In genomic region chr5:141823056-141823455, GRCh38 we compare ENCODE assay signal across 1 cellular context.
TF ChIP-seq lines count a peak whose summit lies in the region.

No MANE protein-coding gene starts in this region.

TF ChIP-seq in IMR-90, 13 proteins besides CTCF, POLR2A, EP300 and RAD21:
- TF ChIP-seq RCOR1 (IDR thresholded peaks at IDR 0.05; ENCODE audit: insufficient replicate concordance, low read length) (no peak), NFE2L2 (IDR thresholded peaks at IDR 0.05; ENCODE audit: low read depth, low read length) (no peak), USF2 (IDR thresholded peaks at IDR 0.05; ENCODE audit: low read depth, low read length) (no peak), BHLHE40 (IDR thresholded peaks at IDR 0.05; ENCODE audit: low read depth, low read length) (no peak), RFX5 (IDR thresholded peaks at IDR 0.05; ENCODE audit: low read depth, low read length) (no peak), MXI1 (IDR thresholded peaks at IDR 0.05; ENCODE audit: borderline replicate concordance, low read depth, low read length) (no peak), FOS (IDR thresholded peaks at IDR 0.05; ENCODE audit: low read depth, low read length) (no peak), ELK1 (IDR thresholded peaks at IDR 0.05; ENCODE audit: borderline replicate concordance, low read depth, low read length) (no peak), CHD1 (IDR thresholded peaks at IDR 0.05; ENCODE audit: low read depth, low read length) (no peak)
